Comparison of ENCODE assay signal across 8 cellular contexts in the genomic region with DNA sequence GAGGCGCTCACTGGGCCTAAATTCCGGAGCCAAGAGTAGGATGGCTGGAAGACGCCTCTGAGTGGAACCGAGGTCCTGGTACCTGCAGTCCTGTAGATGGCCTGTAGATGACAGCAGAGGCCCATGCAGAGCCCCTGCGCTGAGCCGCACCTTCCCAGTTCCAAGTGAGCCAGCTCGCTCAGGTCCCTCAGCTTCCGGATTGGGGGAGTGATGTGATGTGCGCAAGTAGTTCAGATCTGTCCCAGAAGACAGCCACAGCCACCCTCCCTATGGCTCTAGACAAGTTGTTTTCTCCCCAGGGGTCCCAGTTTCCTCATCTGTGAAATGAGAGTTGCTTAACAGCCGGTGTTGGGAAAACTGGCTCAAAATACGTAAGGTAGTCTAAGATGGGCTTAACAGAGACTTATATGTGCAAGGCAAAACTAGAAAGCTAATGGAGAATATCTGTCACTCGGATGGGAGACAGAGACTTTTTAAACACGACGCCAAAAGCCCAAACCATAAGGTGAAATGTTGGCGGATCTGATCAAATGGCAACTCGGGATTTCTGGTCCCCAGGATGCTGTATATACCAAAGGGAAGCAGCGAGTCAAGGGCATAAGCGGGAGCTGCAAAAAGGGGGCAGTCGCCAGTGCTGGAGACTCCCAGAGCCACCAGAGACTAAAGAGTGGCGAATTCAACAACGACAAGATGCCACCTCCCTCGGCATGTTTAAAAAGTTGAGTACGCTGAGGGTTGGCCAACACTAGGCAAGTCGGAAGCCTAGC. TPM values are rescaled to one million over a fixed set of nuclear protein-coding genes. Genes with fewer than 3 reads are reported as not detected.
DNase-seq lines count a peak whose midpoint lies in the region; ATAC-seq and TF ChIP-seq lines count a peak whose summit lies in the region.

No MANE protein-coding gene starts in this region.

- H3K27me3 Mint-ChIP-seq in Caco-2 (ENCODE audit: insufficient read depth, unreplicated experiment): peaks cover 4% of the 10 kb centered on the region
- H3K27me3 Mint-ChIP-seq in natural killer cell treated with Interleukin-12 subunit alpha and Interleukin-12 subunit beta and Interleukin-15 and Interleukin-18, amount 100 ng/mL, for 72 hours: no peaks in the 10 kb centered on the region
- no peaks in the 10 kb centered on the region for H3K27me3 Mint-ChIP-seq in stimulated activated naive CD8-positive, alpha-beta T cell treated with anti-CD3 and anti-CD28 coated beads, Interleukin-15, amount 100 ng/mL, for 72 hours

- H3K4me3 ChIP-seq in Caco-2 (ENCODE audit: low read depth, low read length) (peak overlapping the region; percentile 37), LNCaP clone FGC (ENCODE audit: low read depth, low read length) (peak overlapping the region; percentile 74), fibroblast of the aortic adventitia (ENCODE audit: low read depth, low read length) (peak overlapping the region; percentile 72)

- TF ChIP-seq CTCF in Caco-2 (IDR thresholded peaks at IDR 0.05; ENCODE audit: insufficient read depth in 1 of 2, low read depth in 1 of 2, low read length in 1 of 2, severe bottlenecking in 1 of 2, unreplicated experiment in 1 of 2): peak; percentile 95 to 99
- peak; percentile 97 for TF ChIP-seq CTCF in LNCaP clone FGC (IDR thresholded peaks at IDR 0.05; ENCODE audit: control insufficient read depth, extremely low read depth, insufficient read depth)
- TF ChIP-seq CTCF in fibroblast of the aortic adventitia (IDR thresholded peaks at IDR 0.05; ENCODE audit: insufficient read depth, low read length): peak; percentile 100

- peaks cover 14% of the 10 kb centered on the region for H3K4me1 Mint-ChIP-seq in Caco-2 (ENCODE audit: low read depth, unreplicated experiment)
- peaks cover 64% of the 10 kb centered on the region in 2 donors for H3K4me1 Mint-ChIP-seq in natural killer cell treated with Interleukin-12 subunit alpha and Interleukin-12 subunit beta and Interleukin-15 and Interleukin-18, amount 100 ng/mL, for 72 hours (ENCODE audit: low read depth in 2 of 2)
- peaks cover 67% of the 10 kb centered on the region for H3K4me1 Mint-ChIP-seq in stimulated activated naive CD8-positive, alpha-beta T cell treated with anti-CD3 and anti-CD28 coated beads, Interleukin-15, amount 100 ng/mL, for 72 hours

- no peaks in the 10 kb centered on the region for H3K27me3 ChIP-seq in Caco-2 (replicated peaks; ENCODE audit: control insufficient read depth, insufficient read depth, low read length)

- peaks cover 26% of the 10 kb centered on the region for H3K36me3 Mint-ChIP-seq in Caco-2 (ENCODE audit: insufficient read depth, unreplicated experiment)
- H3K36me3 Mint-ChIP-seq in natural killer cell treated with Interleukin-12 subunit alpha and Interleukin-12 subunit beta and Interleukin-15 and Interleukin-18, amount 100 ng/mL, for 72 hours: no peaks in the 10 kb centered on the region

- H3K27ac Mint-ChIP-seq in Caco-2 (ENCODE audit: unreplicated experiment): peak overlapping the region; percentile 85
- H3K27ac Mint-ChIP-seq in natural killer cell treated with Interleukin-12 subunit alpha and Interleukin-12 subunit beta and Interleukin-15 and Interleukin-18, amount 100 ng/mL, for 72 hours: peak overlapping the region; percentile 95 to 96
- peak overlapping the region; percentile 85 to 89 for H3K27ac Mint-ChIP-seq in stimulated activated naive CD8-positive, alpha-beta T cell treated with anti-CD3 and anti-CD28 coated beads, Interleukin-15, amount 100 ng/mL, for 72 hours

- CTCF ChIA-PET in Caco-2 (lab: Charles Lee): interaction anchor here (0.6 to 2.2 kb wide), 22 partner anchors 8 to 769 kb away, joined by 3 to 91 read pairs (median 6); partner anchors contain the start of genes CYB561D2, HEMK1, MANF and NPRL2

- intact Hi-C loops in Caco-2 (cut with micrococcal nuclease; ENCODE audit: unreplicated experiment): loop anchor here (1.0 to 2.0 kb wide), 4 partner anchors 36 to 756 kb away; no protein-coding TSS in a partner anchor

- no peaks in the 10 kb centered on the region for H3K9me3 ChIP-seq in Caco-2

- peak overlapping the region; percentile 79 for H3K4me3 Mint-ChIP-seq in Caco-2 (ENCODE audit: unreplicated experiment)
- H3K4me3 Mint-ChIP-seq in natural killer cell treated with Interleukin-12 subunit alpha and Interleukin-12 subunit beta and Interleukin-15 and Interleukin-18, amount 100 ng/mL, for 72 hours: peak overlapping the region; percentile 92
- peak overlapping the region; percentile 89 to 99 for H3K4me3 Mint-ChIP-seq in stimulated activated naive CD8-positive, alpha-beta T cell treated with anti-CD3 and anti-CD28 coated beads, Interleukin-15, amount 100 ng/mL, for 72 hours

- POLR2A ChIA-PET in Caco-2 (lab: Charles Lee): interaction anchor here (0.6 to 1.6 kb wide), 4 partner anchors 37 to 769 kb away, joined by 3 to 5 read pairs (median 5); partner anchors contain the start of genes HEMK1 and MANF

- H3K9me3 Mint-ChIP-seq in Caco-2 (ENCODE audit: unreplicated experiment): no peaks in the 10 kb centered on the region
- H3K9me3 Mint-ChIP-seq in natural killer cell treated with Interleukin-12 subunit alpha and Interleukin-12 subunit beta and Interleukin-15 and Interleukin-18, amount 100 ng/mL, for 72 hours: no peaks in the 10 kb centered on the region
- H3K9me3 Mint-ChIP-seq in stimulated activated naive CD8-positive, alpha-beta T cell treated with anti-CD3 and anti-CD28 coated beads, Interleukin-15, amount 100 ng/mL, for 72 hours: no peaks in the 10 kb centered on the region

- peak; percentile 84 to 88 for DNase-seq in Caco-2
- DNase-seq in LNCaP clone FGC (ENCODE audit: low read depth): no peak
- DNase-seq in SHP77 (lab: John Stamatoyannopoulos, UW): peak; percentile 73 to 81
- peak; percentile 75 for DNase-seq in activated effector memory CD4-positive, alpha-beta T cell treated with Interleukin-2 at 50 U/mL for 16 hours
- peak; percentile 83 for DNase-seq in fibroblast of the aortic adventitia (ENCODE audit: low read depth)
- DNase-seq in natural killer cell treated with Interleukin-12 subunit alpha and Interleukin-12 subunit beta and Interleukin-15 and Interleukin-18, amount 100 ng/mL, for 72 hours (ENCODE audit: low spot score): peak; percentile 88
- peak; percentile 81 to 85 for DNase-seq in stimulated activated naive CD8-positive, alpha-beta T cell treated with anti-CD3 and anti-CD28 coated beads, Interleukin-15, amount 100 ng/mL, for 72 hours

- TSS peak; percentile 25 for BruUV-seq in Caco-2 (replicated peaks; lab: Mats Ljungman, UMichigan)

- H3K36me3 ChIP-seq in Caco-2 (ENCODE audit: control insufficient read depth, insufficient read depth, low read length): no peaks in the 10 kb centered on the region

- H3K4me1 ChIP-seq in Caco-2: peaks cover 4% of the 10 kb centered on the region

- ATAC-seq in GM21528 (IDR thresholded peaks at IDR 0.05; ENCODE audit: low FRiP score, unreplicated experiment): peak; percentile 29
- ATAC-seq in natural killer cell treated with Interleukin-12 subunit alpha and Interleukin-12 subunit beta and Interleukin-15 and Interleukin-18, amount 100 ng/mL, for 72 hours: peak; percentile 29 to 48
- ATAC-seq in stimulated activated naive CD8-positive, alpha-beta T cell treated with anti-CD3 and anti-CD28 coated beads, Interleukin-15, amount 100 ng/mL, for 72 hours: peak; percentile 26

RNA-seq across cellular contexts. Expression of gene MAPKAPK3, which starts 0.8 kb away (rescaled TPM):
- total RNA-seq in Caco-2 (2022) (40.1 and 43.5 TPM in 2 replicates), fibroblast of the aortic adventitia (ENCODE audit: low replicate concordance) (16.0 and 55.2 TPM in 2 replicates)
- 100 to 1,000 TPM in 1 of 2 donors, 10 to 100 TPM in 1; 84.8 to 106 TPM for total RNA-seq in natural killer cell treated with Interleukin-12 subunit alpha and Interleukin-12 subunit beta and Interleukin-15 and Interleukin-18, amount 100 ng/mL, for 72 hours

RNA-seq across cellular contexts. Expression of gene CISH, which starts 4.6 kb away (rescaled TPM):
- total RNA-seq in Caco-2 (2022) (2.9 and 3.4 TPM in 2 replicates), fibroblast of the aortic adventitia (ENCODE audit: low replicate concordance) (0.98 and 1.4 TPM in 2 replicates)
- total RNA-seq in natural killer cell treated with Interleukin-12 subunit alpha and Interleukin-12 subunit beta and Interleukin-15 and Interleukin-18, amount 100 ng/mL, for 72 hours: 100 to 1,000 TPM; 146 to 151 TPM

RNA-seq across cellular contexts. Expression of gene HEMK1, which starts 46.9 kb away (rescaled TPM):
- total RNA-seq in Caco-2 (2022) (12.6 and 14.3 TPM in 2 replicates), fibroblast of the aortic adventitia (ENCODE audit: low replicate concordance) (5.0 and 14.4 TPM in 2 replicates)
- 10 to 100 TPM; 31.5 to 48.4 TPM for total RNA-seq in natural killer cell treated with Interleukin-12 subunit alpha and Interleukin-12 subunit beta and Interleukin-15 and Interleukin-18, amount 100 ng/mL, for 72 hours

RNA-seq across cellular contexts. Expression of gene C3orf18, which starts 48.6 kb away (rescaled TPM):
- total RNA-seq in Caco-2 (2022) (1.6 and 2.1 TPM in 2 replicates), fibroblast of the aortic adventitia (ENCODE audit: low replicate concordance) (13.3 and 16.4 TPM in 2 replicates)
- 1 to 10 TPM; 5.1 to 6.2 TPM for total RNA-seq in natural killer cell treated with Interleukin-12 subunit alpha and Interleukin-12 subunit beta and Interleukin-15 and Interleukin-18, amount 100 ng/mL, for 72 hours

RNA-seq across cellular contexts. Expression of gene DOCK3, which starts 58.5 kb away (rescaled TPM):
- 0.05 and 0.09 TPM in 2 replicates for total RNA-seq in Caco-2 (2022)
- total RNA-seq in fibroblast of the aortic adventitia (ENCODE audit: low replicate concordance): 0.36 and 0.41 TPM in 2 replicates
- total RNA-seq in natural killer cell treated with Interleukin-12 subunit alpha and Interleukin-12 subunit beta and Interleukin-15 and Interleukin-18, amount 100 ng/mL, for 72 hours: 1 to 10 TPM; 1.3 to 4.5 TPM

Comparison
In these comparisons a context has a peak if more than half of its experiments do, and no peak if none do; other contexts are left out.
1. RNA of gene CISH, which starts 4.6 kb away (total RNA-seq): 146 to 151 TPM in natural killer cell treated with Interleukin-12 subunit alpha and Interleukin-12 subunit beta and Interleukin-15 and Interleukin-18, amount 100 ng/mL, for 72 hours; 2.9 to 3.4 TPM in Caco-2 and 0.98 to 1.4 TPM in fibroblast of the aortic adventitia; every median in the first group is over 10 times any median in the second.
2. Peak in every context shown above with its lines, with median percentiles within 50 percentile points of each other: H3K4me3 ChIP-seq, H3K27ac Mint-ChIP-seq, H3K4me3 Mint-ChIP-seq, CTCF ChIP-seq and ATAC-seq.